17 cellular contexts compared by ENCODE assay signal in genomic region chr11:129657866-129658557, GRCh38.
"Had no signal": no experiment of that assay in that cellular context is flagged by ENCODE, and none has a peak within 500 bp of the region (broad histone marks: within the 10 kb centered on the region; RNA-seq: fewer than 3 reads in every experiment).

No MANE protein-coding gene starts in this region.

- H3K27me3 ChIP-seq: colonic mucosa, esophagus squamous epithelium, gastroesophageal sphincter had no signal

- H3K4me3 ChIP-seq: colonic mucosa, esophagus squamous epithelium, gastroesophageal sphincter, lung, skin epidermis had no signal

- H3K4me1 ChIP-seq: colonic mucosa, gastroesophageal sphincter had no signal

- H3K27ac ChIP-seq: colonic mucosa, esophagus squamous epithelium, gastroesophageal sphincter, skin epidermis had no signal

- H3K9me3 ChIP-seq: colonic mucosa had no signal

- H3K27me3 Mint-ChIP-seq: type B pancreatic cell had no signal

- H3K4me3 Mint-ChIP-seq: immature natural killer cell, natural killer cell, type B pancreatic cell had no signal

- ATAC-seq: gastroesophageal sphincter, left cardiac atrium, left ventricle myocardium superior, natural killer cell, sciatic nerve had no signal

- H3K4me1 Mint-ChIP-seq: immature natural killer cell, natural killer cell had no signal

- DNase-seq: colonic mucosa; dermis blood vessel endothelial cell; esophagus squamous epithelium; foreskin fibroblast; immature natural killer cell; kidney; left cardiac atrium; left ventricle myocardium superior; mesenchymal stem cell; natural killer cell; stimulated activated CD4-positive, alpha-beta T cell treated with anti-CD3 and anti-CD28 coated beads, Interleukin-2, amount 100 ng/mL, for 24 hours; stimulated activated naive CD4-positive, alpha-beta T cell treated with Interleukin-2 at 50 U/mL for 16 hours had no signal

- H3K27ac Mint-ChIP-seq: immature natural killer cell, natural killer cell, type B pancreatic cell had no signal

- H3K36me3 ChIP-seq: colonic mucosa, esophagus squamous epithelium, gastroesophageal sphincter had no signal
